Comparison of ENCODE assay signal across 1 cellular context in genomic region chr22:22684605-22685561, GRCh38.
TF ChIP-seq lines count a peak whose summit lies in the region.

No MANE protein-coding gene starts in this region.

TF ChIP-seq in K562, 482 proteins besides CTCF, POLR2A, EP300 and RAD21 (continued from another document and continues in another):
- TF ChIP-seq MITF (IDR thresholded peaks at IDR 0.05) (no peak), EZH2 (IDR thresholded peaks at IDR 0.05; ENCODE audit: borderline replicate concordance, low read depth, low read length) (no peak), RBM34 (IDR thresholded peaks at IDR 0.05; ENCODE audit: borderline replicate concordance, insufficient read depth, low read length) (no peak), HMGN3 (IDR thresholded peaks at IDR 0.05; ENCODE audit: borderline replicate concordance, extremely low read depth, insufficient read length, low read depth, low read length) (no peak), MAZ (CRISPR knock-in tag; conservative IDR thresholded peaks at IDR 0.05 in 1 of 2, IDR thresholded peaks at IDR 0.05 in 1 of 2) (no peak), POLR3A (IDR thresholded peaks at IDR 0.05; ENCODE audit: borderline replicate concordance, extremely low read depth, insufficient read depth, insufficient read length) (no peak), ATF3 (IDR thresholded peaks at IDR 0.05) (no peak), ATF3 (CRISPR knock-in tag; conservative IDR thresholded peaks at IDR 0.05) (peak; percentile 75; the same call in 1 of the 2 replicates), NR1H2 (CRISPR knock-in tag; IDR thresholded peaks at IDR 0.05) (no peak), FOXA1 (IDR thresholded peaks at IDR 0.05; ENCODE audit: borderline replicate concordance) (no peak), KLF13 (tag; IDR thresholded peaks at IDR 0.05; ENCODE audit: borderline replicate concordance, low read depth) (no peak), ELF4 (CRISPR knock-in tag; IDR thresholded peaks at IDR 0.05) (no peak), HNRNPUL1 (IDR thresholded peaks at IDR 0.05; ENCODE audit: low read length) (peak; percentile 82), ZNF232 (CRISPR knock-in tag; IDR thresholded peaks at IDR 0.05) (no peak), ZNF780A (CRISPR knock-in tag; IDR thresholded peaks at IDR 0.05) (no peak), ZBTB7A (IDR thresholded peaks at IDR 0.05; ENCODE audit: borderline replicate concordance, control insufficient read depth, low read depth, low read length) (no peak), NFE2 (IDR thresholded peaks at IDR 0.05; ENCODE audit: low read depth) (no peak), MYNN (IDR thresholded peaks at IDR 0.05) (no peak), MYNN (CRISPR knock-in tag; IDR thresholded peaks at IDR 0.05) (no peak), HIVEP1 (CRISPR knock-in tag; IDR thresholded peaks at IDR 0.05) (no peak), HMG20B (CRISPR knock-in tag; IDR thresholded peaks at IDR 0.05) (no peak), ZNF609 (CRISPR knock-in tag; IDR thresholded peaks at IDR 0.05; ENCODE audit: borderline replicate concordance) (no peak), ZSCAN32 (CRISPR knock-in tag; IDR thresholded peaks at IDR 0.05) (no peak), CEBPG (CRISPR knock-in tag; IDR thresholded peaks at IDR 0.05) (no peak), CEBPG (tag; conservative IDR thresholded peaks at IDR 0.05 in 1 of 2, IDR thresholded peaks at IDR 0.05 in 1 of 2) (no peak), ZMIZ1 (IDR thresholded peaks at IDR 0.05; ENCODE audit: low read depth in 2 of 2, low read length in 2 of 2) (no peak), ETV6 (IDR thresholded peaks at IDR 0.05; ENCODE audit: borderline replicate concordance in 1 of 2, low read depth in 2 of 2, low read length in 1 of 2) (no peak), ETV6 (CRISPR knock-in tag; IDR thresholded peaks at IDR 0.05; ENCODE audit: borderline replicate concordance) (no peak), ZFP1 (CRISPR knock-in tag; IDR thresholded peaks at IDR 0.05) (no peak), NCOA4 (IDR thresholded peaks at IDR 0.05; ENCODE audit: partially characterized antibody) (no peak), ZNF561 (CRISPR knock-in tag; conservative IDR thresholded peaks at IDR 0.05) (no peak), ZNF140 (CRISPR knock-in tag; IDR thresholded peaks at IDR 0.05) (no peak), ZNF778 (CRISPR knock-in tag; IDR thresholded peaks at IDR 0.05) (no peak), ZC3H11A (IDR thresholded peaks at IDR 0.05; ENCODE audit: low read depth, low read length) (no peak), MXI1 (IDR thresholded peaks at IDR 0.05; ENCODE audit: low read depth, low read length) (no peak), TBL1XR1 (IDR thresholded peaks at IDR 0.05; ENCODE audit: low read length in 2 of 2) (no peak), ZBTB49 (CRISPR knock-in tag; IDR thresholded peaks at IDR 0.05; ENCODE audit: borderline replicate concordance) (no peak), STAT6 (CRISPR knock-in tag; IDR thresholded peaks at IDR 0.05) (0 out of 2 replicates have a peak, but pooled peaks have one; percentile 31), ZNF12 (CRISPR knock-in tag; IDR thresholded peaks at IDR 0.05) (no peak), AFF1 (IDR thresholded peaks at IDR 0.05; ENCODE audit: low read depth in 1 of 2, partially characterized antibody in 2 of 2) (no peak), SAFB (IDR thresholded peaks at IDR 0.05; ENCODE audit: borderline replicate concordance, low read depth, low read length) (no peak), NR0B1 (IDR thresholded peaks at IDR 0.05; ENCODE audit: partially characterized antibody) (no peak), FOS (IDR thresholded peaks at IDR 0.05; ENCODE audit: extremely low read depth, insufficient read length) (no peak)
